In genomic region chr7:112411186-112411795, GRCh38 we compare ENCODE assay signal across 8 cellular contexts. TPM values are rescaled to one million over a fixed set of nuclear protein-coding genes. Genes with fewer than 3 reads are reported as not detected.
DNase-seq lines count a peak whose midpoint lies in the region; ATAC-seq and TF ChIP-seq lines count a peak whose summit lies in the region.

No MANE protein-coding gene starts in this region.

- H3K9me3 Mint-ChIP-seq in chondrocyte (ENCODE audit: low read depth) (no peaks in the 10 kb centered on the region), mesothelial cell of epicardium (no peaks in the 10 kb centered on the region)

- H3K36me3 Mint-ChIP-seq in chondrocyte (ENCODE audit: low read depth) = no peaks in the 10 kb centered on the region
- no peaks in the 10 kb centered on the region for H3K36me3 Mint-ChIP-seq in mesothelial cell of epicardium

- TF ChIP-seq CTCF in chondrocyte (IDR thresholded peaks at IDR 0.05) (peak; percentile 89), mesothelial cell of epicardium (IDR thresholded peaks at IDR 0.05; ENCODE audit: unreplicated experiment) (peak; percentile 37), GM13976 (IDR thresholded peaks at IDR 0.05; ENCODE audit: borderline replicate concordance, control extremely low read depth, extremely low read depth, insufficient read depth, missing control alignments) (no peak)

- peaks cover 31% of the 10 kb centered on the region for H3K4me1 Mint-ChIP-seq in chondrocyte (ENCODE audit: low read depth)
- peaks cover 28% of the 10 kb centered on the region for H3K4me1 Mint-ChIP-seq in mesothelial cell of epicardium

- no peaks in the 10 kb centered on the region for H3K27me3 Mint-ChIP-seq in chondrocyte (ENCODE audit: low read depth)
- no peaks in the 10 kb centered on the region for H3K27me3 Mint-ChIP-seq in mesothelial cell of epicardium (ENCODE audit: low read depth)

- DNase-seq in DMS53 treated with DMSO at 0.1 percent for 48 hours (lab: John Stamatoyannopoulos, UW; ENCODE audit: unreplicated experiment) = peak; percentile 40
- peak; percentile 28 for DNase-seq in NCI-H2107 (lab: John Stamatoyannopoulos, UW)
- DNase-seq in chondrocyte (ENCODE audit: low spot score) = no peak
- no peak for DNase-seq in mesothelial cell of epicardium (ENCODE audit: low spot score in 2 of 2, unreplicated experiment in 2 of 2)
- no peak for DNase-seq in HK-2 (ENCODE audit: unreplicated experiment)
- no peak for DNase-seq in activated T-cell treated with anti-CD3 and anti-CD28 coated beads, Interleukin-2, amount 50 U/mL, for 1 hour
- no peak for DNase-seq in GM13976 (ENCODE audit: low spot score)

- in situ Hi-C loops in GM13976 (cut with MboI; ENCODE audit: low sequenced_read_pairs, unreplicated experiment) = no loop called here

- no peak for ATAC-seq in GM18868 (IDR thresholded peaks at IDR 0.05; ENCODE audit: unreplicated experiment)

- H3K4me3 Mint-ChIP-seq in chondrocyte (ENCODE audit: unreplicated experiment) (no peak overlapping the region), mesothelial cell of epicardium (no peak overlapping the region)

- H3K27ac Mint-ChIP-seq in chondrocyte (ENCODE audit: unreplicated experiment) (peak overlapping the region; percentile 17), mesothelial cell of epicardium (no peak overlapping the region)

RNA-seq across cellular contexts. Expression of gene IFRD1, which starts 39.0 kb away (rescaled TPM):
- total RNA-seq in chondrocyte = 69.2 to 108 TPM (median 106 TPM) in 3 replicates
- total RNA-seq in mesothelial cell of epicardium = 52.5 to 54.3 TPM (median 54.3 TPM) in 3 replicates

Comparison
In these comparisons a context has a peak if more than half of its experiments do, and no peak if none do; other contexts are left out.
1. DNase-seq: peak in DMS53 treated with DMSO at 0.1 percent for 48 hours (single experiment) and NCI-H2107 (single experiment); none in chondrocyte (single experiment), mesothelial cell of epicardium (0 of 2), HK-2 (single experiment), activated T-cell treated with anti-CD3 and anti-CD28 coated beads, Interleukin-2, amount 50 U/mL, for 1 hour (single experiment) and GM13976 (single experiment).